ENCODE assay signal across 8 cellular contexts in the genomic region with DNA sequence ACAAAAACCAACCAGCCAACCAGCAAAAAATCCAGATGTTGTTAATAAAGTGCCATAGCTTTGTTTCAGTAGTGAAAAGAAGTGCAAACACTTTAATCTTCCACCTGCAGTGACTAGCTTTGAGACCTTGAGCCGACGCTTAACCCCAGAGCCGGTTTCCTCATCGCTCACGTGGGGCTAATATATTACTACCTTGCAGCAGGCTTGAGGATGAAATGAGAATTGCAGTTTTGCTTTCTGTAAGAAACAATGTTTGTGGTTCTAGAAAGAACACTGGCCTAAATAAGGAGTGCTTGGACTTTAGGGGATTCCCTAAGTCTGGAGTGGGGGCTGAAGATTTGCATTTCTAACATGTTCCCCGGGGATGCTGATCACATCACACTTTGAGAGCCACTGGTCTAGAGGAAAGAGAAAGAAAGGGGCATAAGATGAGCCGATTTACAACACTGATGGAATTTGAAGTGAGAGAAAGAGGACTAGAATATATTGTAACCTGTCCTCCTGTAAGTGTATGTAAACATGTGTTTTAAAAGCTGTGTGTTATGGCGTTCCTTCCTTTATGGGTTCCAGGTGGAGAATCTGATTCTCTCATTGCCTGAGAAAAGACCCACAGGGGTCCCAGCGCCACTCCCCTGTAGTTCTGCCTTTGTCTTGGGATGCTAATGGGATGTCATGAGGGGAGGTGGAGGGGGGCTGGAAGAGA. TPM values are rescaled to one million over a fixed set of nuclear protein-coding genes. Genes with fewer than 3 reads are reported as not detected.
DNase-seq lines count a peak whose midpoint lies in the region; ATAC-seq, FAIRE-seq and TF ChIP-seq lines count a peak whose summit lies in the region.

No MANE protein-coding gene starts in this region.

- H3K9ac ChIP-seq in keratinocyte (ENCODE audit: control insufficient read depth, extremely low read depth, insufficient read depth, low read length), result peak overlapping the region; percentile 71

- H3K4me3 ChIP-seq in CD8-positive, alpha-beta memory T cell (ENCODE audit: low read length), result peak overlapping the region; percentile 43
- H3K4me3 ChIP-seq in body of pancreas (peak overlapping the region in 1 of 2 donors; percentile 56), keratinocyte (ENCODE audit: control insufficient read depth in 2 of 3, extremely low read depth in 1 of 3, insufficient read depth in 2 of 3, low read depth in 1 of 3, low read length in 3 of 3) (peak overlapping the region; percentile 57 to 80 (median 58))

- H3K27me3 Mint-ChIP-seq in CD8-positive, alpha-beta memory T cell, result peaks cover 47 to 82% of the 10 kb centered on the region in 2 donors

- no peaks in the 10 kb centered on the region for H4K20me1 ChIP-seq in keratinocyte (ENCODE audit: control insufficient read depth, extremely low read depth, insufficient read depth, low read length)

- peaks cover 8% of the 10 kb centered on the region for H3K4me1 ChIP-seq in CD8-positive, alpha-beta memory T cell (ENCODE audit: insufficient read depth, low read length)
- H3K4me1 ChIP-seq in body of pancreas (peaks cover 16% of the 10 kb centered on the region), keratinocyte (ENCODE audit: control insufficient read depth, extremely low read depth, insufficient read depth, low read length) (peaks cover 9% of the 10 kb centered on the region)

- CTCF ChIA-PET in CD8-positive, alpha-beta memory T cell (lab: Charles Lee), result no interaction called here
- CTCF ChIA-PET in RWPE1 (lab: Yijun Ruan, JAX), result interaction anchor here (1.7 kb wide), 1 partner anchor 70 kb away, joined by 5 read pairs; no protein-coding TSS in a partner anchor

- dilution Hi-C loops in keratinocyte (cut with MboI; ENCODE audit: extremely low pct_ligation_motif_present, low sequenced_read_pairs), result no loop called here

- H3K27ac ChIP-seq in CD8-positive, alpha-beta memory T cell (ENCODE audit: low read depth, low read length), result peak overlapping the region; percentile 33
- peak overlapping the region; percentile 77 for H3K27ac ChIP-seq in RWPE1
- H3K27ac ChIP-seq in body of pancreas, result no peak overlapping the region
- H3K27ac ChIP-seq in keratinocyte (ENCODE audit: control insufficient read depth, insufficient read depth, low read length), result no peak overlapping the region

- POLR2A ChIA-PET in CD8-positive, alpha-beta memory T cell (lab: Charles Lee), result no interaction called here
- POLR2A ChIA-PET in RWPE1 (lab: Yijun Ruan, JAX; ENCODE audit: low non-redundant PET), result no interaction called here

- no peaks in the 10 kb centered on the region for H3K9me3 Mint-ChIP-seq in CD8-positive, alpha-beta memory T cell

- intact Hi-C loops in body of pancreas (cut with DNase I), result no loop called here

- no peaks in the 10 kb centered on the region for H3K36me3 Mint-ChIP-seq in CD8-positive, alpha-beta memory T cell

- ATAC-seq in HG03175 (IDR thresholded peaks at IDR 0.05; ENCODE audit: unreplicated experiment) (peak; percentile 90), body of pancreas (peak; percentile 52)

- peak overlapping the region in 5 of 8 donors; percentile 12 to 77 (median 24) for H3K27ac Mint-ChIP-seq in CD8-positive, alpha-beta memory T cell

- H3K4me1 Mint-ChIP-seq in CD8-positive, alpha-beta memory T cell, result peaks cover 10 to 21% (median 15%) of the 10 kb centered on the region in 3 donors

- FAIRE-seq in GM19239 (lab: Jason Lieb, UNC), result peak; percentile 99
- FAIRE-seq in keratinocyte (lab: Jason Lieb, UNC), result peak; percentile 32

- no peak for TF ChIP-seq POLR2A in body of pancreas (IDR thresholded peaks at IDR 0.05)

- H3K4me2 ChIP-seq in keratinocyte (ENCODE audit: control insufficient read depth, extremely low read depth, insufficient read depth, low read depth, low read length), result peak overlapping the region; percentile 88

- H3K9me1 ChIP-seq in keratinocyte (ENCODE audit: control insufficient read depth, extremely low read depth, insufficient read depth, low read length), result no peaks in the 10 kb centered on the region

- 15 to 23% methylated on average over 9 of the region's 9 CpGs for WGBS in body of pancreas, 2 donors

- peaks cover 18% of the 10 kb centered on the region for H3K27me3 ChIP-seq in CD8-positive, alpha-beta memory T cell (ENCODE audit: insufficient read depth, low read length, poor library complexity, severe bottlenecking)
- peaks cover 0 to 20% of the 10 kb centered on the region in 2 donors for H3K27me3 ChIP-seq in body of pancreas
- H3K27me3 ChIP-seq in keratinocyte (ENCODE audit: control insufficient read depth, extremely low read depth, insufficient read depth, low read length), result peaks cover 12% of the 10 kb centered on the region

- H3K79me2 ChIP-seq in keratinocyte (ENCODE audit: control insufficient read depth, insufficient read depth, low read length), result no peaks in the 10 kb centered on the region

- no peaks in the 10 kb centered on the region for H3K36me3 ChIP-seq in CD8-positive, alpha-beta memory T cell (ENCODE audit: insufficient read depth, low read length)
- H3K36me3 ChIP-seq in body of pancreas (replicated peaks in 1 of 2; ENCODE audit: insufficient read depth in 1 of 2, low read depth in 2 of 2) (no peaks in the 10 kb centered on the region), keratinocyte (ENCODE audit: control insufficient read depth in 2 of 2, extremely low read depth in 1 of 2, insufficient read depth in 2 of 2, low read length in 2 of 2) (no peaks in the 10 kb centered on the region)

- peak in 4 of 5 donors; percentile 1 to 54 (median 16) for DNase-seq in CD8-positive, alpha-beta memory T cell
- DNase-seq in GM19239 (ENCODE audit: insufficient read length, low spot score) (peak; percentile 73), RWPE1 (ENCODE audit: low spot score) (peak; percentile 53), body of pancreas (peak in 3 of 4 donors; percentile 26 to 37 (median 32)), keratinocyte (ENCODE audit: low read depth, low spot score) (no peak), hypothalamus (lab: John Stamatoyannopoulos, UW) (no peak)
- peak; percentile 24 to 32 for DNase-seq in stimulated activated CD4-positive, alpha-beta T cell treated with anti-CD3 and anti-CD28 coated beads, Interleukin-2, amount 100 ng/mL, for 24 hours

- H3K9me3 ChIP-seq in CD8-positive, alpha-beta memory T cell (ENCODE audit: low read length), result no peaks in the 10 kb centered on the region
- no peaks in the 10 kb centered on the region for H3K9me3 ChIP-seq in body of pancreas
- no peaks in the 10 kb centered on the region for H3K9me3 ChIP-seq in keratinocyte (ENCODE audit: control insufficient read depth, low read depth, low read length)

- TF ChIP-seq CTCF in RWPE1 (conservative IDR thresholded peaks at IDR 0.05; ENCODE audit: low read depth) (no peak), body of pancreas (IDR thresholded peaks at IDR 0.05) (peak in 3 of 7 experiments; percentile 16 to 18 (median 16)), keratinocyte (optimal IDR thresholded peaks at IDR 0.05 in 1 of 3, IDR thresholded peaks at IDR 0.05 in 1 of 3, conservative IDR thresholded peaks at IDR 0.05 in 1 of 3; ENCODE audit: extremely low read depth in 1 of 3, insufficient read depth in 2 of 3, low read length in 3 of 3) (peak in 1 of 3 experiments; percentile 20)

- H2AFZ ChIP-seq in keratinocyte (ENCODE audit: control insufficient read depth, low read length), result peak overlapping the region; percentile 83

- H3K4me3 Mint-ChIP-seq in CD8-positive, alpha-beta memory T cell, result peak overlapping the region; percentile 81 to 89 (median 88)

RNA-seq across cellular contexts. Expression of gene FGF2, which starts 1.4 kb away (rescaled TPM):
- 1 to 10 TPM; 1.5 to 1.7 TPM for total RNA-seq in CD8-positive, alpha-beta memory T cell
- polyA plus RNA-seq in CD8-positive, alpha-beta memory T cell, result not detected
- 1 to 10 TPM; 1.8 to 2.3 TPM for total RNA-seq in body of pancreas
- polyA plus RNA-seq in keratinocyte, result 0.90 to 1.7 TPM (median 1.1 TPM) in 3 replicates
- polyA plus RNA-seq in keratinocyte (2011; ENCODE audit: low read depth), result 1.5 TPM
- polyA plus RNA-seq in keratinocyte (2011; cell fraction: cytosol; rRNA removed), result 1.5 and 1.6 TPM in 2 replicates
- 1.4 TPM in 2 replicates for polyA plus RNA-seq in keratinocyte (2011; cell fraction: nucleus; rRNA removed)
- 0.81 and 1.2 TPM in 2 replicates for polyA plus RNA-seq in keratinocyte (2012; ENCODE audit: low replicate concordance)
- polyA minus RNA-seq in keratinocyte, result 0.46 to 0.74 TPM (median 0.63 TPM) in 3 replicates
- polyA minus RNA-seq in keratinocyte (2011; cell fraction: cytosol; rRNA and poly(A)+ RNA removed), result 0.77 TPM
- 0.74 and 1.2 TPM in 2 replicates for polyA minus RNA-seq in keratinocyte (2011; cell fraction: nucleus; rRNA and poly(A)+ RNA removed)

Comparison
In these comparisons a context has a peak if more than half of its experiments do, and no peak if none do; other contexts are left out.
1. DNase-seq: peak in CD8-positive, alpha-beta memory T cell (4 of 5), GM19239 (single experiment), RWPE1 (single experiment), body of pancreas (3 of 4) and stimulated activated CD4-positive, alpha-beta T cell treated with anti-CD3 and anti-CD28 coated beads, Interleukin-2, amount 100 ng/mL, for 24 hours (2 of 2); none in keratinocyte (single experiment) and hypothalamus (0 of 51).
2. H3K27ac ChIP-seq: peak in CD8-positive, alpha-beta memory T cell (single experiment) and RWPE1 (single experiment); none in body of pancreas (0 of 4) and keratinocyte (single experiment).